In genomic region chr2:203949228-203949627, GRCh38 we compare ENCODE assay signal across 9 cellular contexts. TPM values are rescaled to one million over a fixed set of nuclear protein-coding genes. Genes with fewer than 3 reads are reported as not detected.
DNase-seq lines count a peak whose midpoint lies in the region; ATAC-seq and TF ChIP-seq lines count a peak whose summit lies in the region.
"Had no signal": no experiment of that assay in that cellular context is flagged by ENCODE, and none has a peak within 500 bp of the region (broad histone marks: within the 10 kb centered on the region; RNA-seq: fewer than 3 reads in every experiment).

No MANE protein-coding gene starts in this region.

- peaks cover 0 to 2% of the 10 kb centered on the region in 2 donors for H3K4me1 ChIP-seq in ascending aorta

- ATAC-seq in GM21360 (IDR thresholded peaks at IDR 0.05; ENCODE audit: unreplicated experiment): peak; percentile 21
- ATAC-seq in esophagus mucosa: peak; percentile 48
- no peak for ATAC-seq in GM19467 (IDR thresholded peaks at IDR 0.05; ENCODE audit: unreplicated experiment)

- no peaks in the 10 kb centered on the region for H3K36me3 ChIP-seq in ascending aorta

- H3K27ac ChIP-seq in ascending aorta: no peak overlapping the region

- intact Hi-C loops in ascending aorta (cut with DNase I): no loop called here

- TF ChIP-seq CTCF in ascending aorta (IDR thresholded peaks at IDR 0.05): no peak

- peaks cover 0 to under 1% of the 10 kb centered on the region in 2 donors for H3K9me3 ChIP-seq in ascending aorta

- no peak overlapping the region for H3K4me3 ChIP-seq in ascending aorta

- DNase-seq in DMS53 treated with DMSO at 0.1 percent for 48 hours (lab: John Stamatoyannopoulos, UW; ENCODE audit: unreplicated experiment) (peak; percentile 24), NCI-H226 (peak; percentile 18), cerebellar cortex (ENCODE audit: low spot score) (no peak), ascending aorta (ENCODE audit: low spot score in 2 of 2) (no peak), occipital lobe (lab: John Stamatoyannopoulos, UW) (no peak)
- DNase-seq: SHP77 had no signal

- no peaks in the 10 kb centered on the region for H3K27me3 ChIP-seq in ascending aorta

RNA-seq across cellular contexts. Expression of gene ICOS, which starts 12.7 kb away (rescaled TPM):
- total RNA-seq in esophagus mucosa: not detected
- total RNA-seq in ascending aorta: not detected
- total RNA-seq in occipital lobe: not detected

Comparison
In these comparisons a context has a peak if more than half of its experiments do, and no peak if none do; other contexts are left out.
1. DNase-seq: peak in DMS53 treated with DMSO at 0.1 percent for 48 hours (single experiment) and NCI-H226 (single experiment); none in cerebellar cortex (single experiment), ascending aorta (0 of 2) and occipital lobe (single experiment).